ENCODE assay signal across 25 cellular contexts in the genomic region with DNA sequence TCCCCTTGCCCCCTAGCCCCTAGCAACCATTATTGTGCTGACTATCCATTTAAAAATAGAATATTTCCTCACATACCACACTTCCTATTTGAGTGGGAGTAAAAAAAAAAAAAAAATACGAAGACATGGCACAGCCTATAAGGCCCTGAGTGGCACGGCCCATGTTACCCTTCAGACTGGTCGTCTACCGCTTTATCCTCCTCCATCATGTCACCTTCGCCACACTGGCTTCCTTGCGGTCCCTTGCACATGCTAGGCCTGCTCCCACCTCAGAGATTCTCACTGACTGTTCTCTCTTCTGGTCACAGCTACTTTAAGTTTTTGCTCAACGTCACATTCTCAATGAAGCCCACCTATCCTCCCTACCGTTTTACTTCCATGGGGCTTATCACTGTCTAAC.
"Had no signal": no experiment of that assay in that cellular context is flagged by ENCODE, and none has a peak within 500 bp of the region (broad histone marks: within the 10 kb centered on the region; RNA-seq: fewer than 3 reads in every experiment).

No MANE protein-coding gene starts in this region.

- H3K4me2 ChIP-seq: PC-9 had no signal

- H3K4me3 Mint-ChIP-seq: activated B cell treated with CpG ODN at 0.5 μM for 24 hours; activated CD4-positive, alpha-beta memory T cell treated with anti-CD3 and anti-CD28 coated beads, Interleukin-2, amount 10 ng/mL, durations not matched to agents 7 days and 5 days; activated CD4-positive, alpha-beta T cell treated with anti-CD3 and anti-CD28 coated beads, Interleukin-2, amount 10 ng/mL, durations not matched to agents 7 days and 5 days; activated naive CD4-positive, alpha-beta T cell treated with anti-CD3 and anti-CD28 coated beads, Interleukin-2, amount 10 ng/mL, durations not matched to agents 7 days and 5 days; activated naive CD8-positive, alpha-beta T cell treated with anti-CD3 and anti-CD28 coated beads for 36 hours; activated T-cell treated with anti-CD3 and anti-CD28 coated beads, Interleukin-2, amount 50 U/mL, for 72 hours; T-helper 17 cell had no signal

- DNase-seq: activated B cell treated with CpG ODN at 0.5 μM for 24 hours; activated CD4-positive, alpha-beta memory T cell treated with anti-CD3 and anti-CD28 coated beads, Interleukin-2, amount 10 ng/mL, durations not matched to agents 7 days and 5 days; activated CD4-positive, alpha-beta T cell treated with anti-CD3 and anti-CD28 coated beads for 1 hour; activated CD4-positive, alpha-beta T cell treated with anti-CD3 and anti-CD28 coated beads, Interleukin-2, amount 10 ng/mL, durations not matched to agents 7 days and 5 days; activated CD8-positive, alpha-beta memory T cell treated with anti-CD3 and anti-CD28 coated beads, Interleukin-2, amount 50 U/mL, for 4 hours; activated gamma-delta T cell treated with Interleukin-2 at 50 U/mL for 16 hours; activated naive CD4-positive, alpha-beta T cell treated with anti-CD3 and anti-CD28 coated beads, Interleukin-2, amount 10 ng/mL, durations not matched to agents 7 days and 5 days; activated naive CD8-positive, alpha-beta T cell treated with anti-CD3 and anti-CD28 coated beads for 36 hours; activated T-cell treated with anti-CD3 and anti-CD28 coated beads, Interleukin-2, amount 50 U/mL, for 72 hours; cerebellar nuclear complex; colonic mucosa; KG1; NCI-H1105 treated with DMSO at 0.1 percent for 48 hours; NCI-H1436 treated with DMSO at 0.1 percent for 48 hours; NCI-H187; NCI-H2171; NCI-H345; NCI-H510A; NCI-H526 treated with DMSO at 0.1 percent for 48 hours; NK-92 treated with Interleukin-12 subunit alpha and Interleukin-12 subunit beta, amount 100 ng/mL, for 24 hours; PC-9; SIG-M5; T-helper 17 cell; T1000 had no signal

- H3K4me3 ChIP-seq: colonic mucosa, PC-9 had no signal

- H3K27ac ChIP-seq: colonic mucosa, PC-9 had no signal

- H3K36me3 ChIP-seq: colonic mucosa had no signal

- ATAC-seq: activated T-cell treated with anti-CD3 and anti-CD28 coated beads, Interleukin-2, amount 50 U/mL, for 72 hours; T-helper 17 cell had no signal

- H3K4me1 Mint-ChIP-seq: activated B cell treated with CpG ODN at 0.5 μM for 24 hours; activated CD4-positive, alpha-beta memory T cell treated with anti-CD3 and anti-CD28 coated beads, Interleukin-2, amount 10 ng/mL, durations not matched to agents 7 days and 5 days; activated CD4-positive, alpha-beta T cell treated with anti-CD3 and anti-CD28 coated beads, Interleukin-2, amount 10 ng/mL, durations not matched to agents 7 days and 5 days; activated naive CD4-positive, alpha-beta T cell treated with anti-CD3 and anti-CD28 coated beads, Interleukin-2, amount 10 ng/mL, durations not matched to agents 7 days and 5 days; activated naive CD8-positive, alpha-beta T cell treated with anti-CD3 and anti-CD28 coated beads for 36 hours had no signal

- H3K27me3 ChIP-seq: colonic mucosa had no signal

- H3K27me3 Mint-ChIP-seq: activated B cell treated with CpG ODN at 0.5 μM for 24 hours; activated CD4-positive, alpha-beta memory T cell treated with anti-CD3 and anti-CD28 coated beads, Interleukin-2, amount 10 ng/mL, durations not matched to agents 7 days and 5 days; activated CD4-positive, alpha-beta T cell treated with anti-CD3 and anti-CD28 coated beads, Interleukin-2, amount 10 ng/mL, durations not matched to agents 7 days and 5 days; activated naive CD4-positive, alpha-beta T cell treated with anti-CD3 and anti-CD28 coated beads, Interleukin-2, amount 10 ng/mL, durations not matched to agents 7 days and 5 days; activated naive CD8-positive, alpha-beta T cell treated with anti-CD3 and anti-CD28 coated beads for 36 hours; T-helper 17 cell had no signal

- H3K27ac Mint-ChIP-seq: activated B cell treated with CpG ODN at 0.5 μM for 24 hours; activated CD4-positive, alpha-beta memory T cell treated with anti-CD3 and anti-CD28 coated beads, Interleukin-2, amount 10 ng/mL, durations not matched to agents 7 days and 5 days; activated CD4-positive, alpha-beta T cell treated with anti-CD3 and anti-CD28 coated beads, Interleukin-2, amount 10 ng/mL, durations not matched to agents 7 days and 5 days; activated naive CD4-positive, alpha-beta T cell treated with anti-CD3 and anti-CD28 coated beads, Interleukin-2, amount 10 ng/mL, durations not matched to agents 7 days and 5 days; activated naive CD8-positive, alpha-beta T cell treated with anti-CD3 and anti-CD28 coated beads for 36 hours; activated T-cell treated with anti-CD3 and anti-CD28 coated beads, Interleukin-2, amount 50 U/mL, for 72 hours; activated T-helper 2 cell treated with anti-CD3 and anti-CD28 coated beads, Interferon-gamma antibody, Interleukin-2, Interleukin-4, amounts not matched to agents 10 μg/mL and 5 μg/mL and 100 μg/mL, durations not matched to agents 14 hours and 24 hours and 36 hours; T-helper 17 cell had no signal

- H3K4me1 ChIP-seq: colonic mucosa had no signal

- H3K9me3 Mint-ChIP-seq: activated B cell treated with CpG ODN at 0.5 μM for 24 hours; activated CD4-positive, alpha-beta memory T cell treated with anti-CD3 and anti-CD28 coated beads, Interleukin-2, amount 10 ng/mL, durations not matched to agents 7 days and 5 days; activated CD4-positive, alpha-beta T cell treated with anti-CD3 and anti-CD28 coated beads, Interleukin-2, amount 10 ng/mL, durations not matched to agents 7 days and 5 days; activated naive CD4-positive, alpha-beta T cell treated with anti-CD3 and anti-CD28 coated beads, Interleukin-2, amount 10 ng/mL, durations not matched to agents 7 days and 5 days; activated naive CD8-positive, alpha-beta T cell treated with anti-CD3 and anti-CD28 coated beads for 36 hours; activated T-cell treated with anti-CD3 and anti-CD28 coated beads, Interleukin-2, amount 50 U/mL, for 72 hours; activated T-helper 2 cell treated with anti-CD3 and anti-CD28 coated beads, Interferon-gamma antibody, Interleukin-2, Interleukin-4, amounts not matched to agents 10 μg/mL and 5 μg/mL and 100 μg/mL, durations not matched to agents 14 hours and 24 hours and 36 hours had no signal

- H3K9me3 ChIP-seq: colonic mucosa had no signal
